10 cellular contexts compared by ENCODE assay signal in the genomic region with DNA sequence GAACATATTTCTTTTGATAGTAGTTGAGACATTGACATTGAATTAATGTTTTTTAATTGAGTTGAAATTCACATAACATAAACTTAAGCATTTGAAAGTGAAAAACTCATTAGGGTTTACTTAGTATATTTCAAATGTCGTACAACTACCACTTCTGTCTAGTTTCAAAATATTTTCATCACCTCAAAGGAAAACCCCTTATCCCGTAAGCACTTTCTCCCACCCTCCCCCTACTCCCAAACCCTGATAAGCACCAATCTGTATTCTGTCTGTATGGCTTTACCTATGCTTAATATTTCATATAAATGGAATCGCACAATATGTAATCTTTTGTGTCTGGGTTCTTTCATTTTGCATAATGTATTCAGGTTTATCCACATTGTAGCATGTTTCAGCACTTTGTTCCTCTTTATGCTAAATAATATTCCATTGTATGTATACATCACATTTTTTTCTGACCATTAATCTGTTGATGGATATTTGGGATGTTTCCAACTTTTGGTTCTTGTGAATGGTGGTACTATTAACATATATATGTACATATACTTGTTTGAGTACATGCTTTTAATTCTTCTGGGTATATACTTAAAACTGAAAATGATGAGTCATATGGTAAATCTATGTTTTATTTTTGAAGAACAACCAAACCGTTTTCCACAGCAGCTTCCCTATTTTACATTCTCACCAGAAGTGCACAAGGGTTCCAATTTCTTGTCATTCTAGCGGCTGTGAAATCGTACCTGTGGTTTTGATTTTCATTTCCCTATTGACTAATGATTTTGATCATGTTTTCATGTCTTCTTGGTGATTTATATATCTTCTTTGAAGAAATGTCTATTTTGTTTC. TPM values are rescaled to one million over a fixed set of nuclear protein-coding genes. Genes with fewer than 3 reads are reported as not detected.
DNase-seq lines count a peak whose midpoint lies in the region; ATAC-seq and TF ChIP-seq lines count a peak whose summit lies in the region.
"Had no signal": no experiment of that assay in that cellular context is flagged by ENCODE, and none has a peak within 500 bp of the region (broad histone marks: within the 10 kb centered on the region; RNA-seq: fewer than 3 reads in every experiment).

No MANE protein-coding gene starts in this region.

- no peaks in the 10 kb centered on the region for H3K27me3 ChIP-seq in left lung

- H3K9me3 ChIP-seq in left lung = no peaks in the 10 kb centered on the region

- ATAC-seq in GM19452 (IDR thresholded peaks at IDR 0.05; ENCODE audit: unreplicated experiment) = peak; percentile 62
- ATAC-seq in HG03060 (IDR thresholded peaks at IDR 0.05; ENCODE audit: low read depth, unreplicated experiment) = peak; percentile 60
- no peak for ATAC-seq in left lung

- no peak overlapping the region; the same call in 1 of the 2 replicates for H3K4me3 ChIP-seq in GM12865 (ENCODE audit: low read depth, low read length)
- no peak overlapping the region for H3K4me3 ChIP-seq in left lung

- TF ChIP-seq CTCF in GM12865 (IDR thresholded peaks at IDR 0.05; ENCODE audit: insufficient read depth, low read depth, low read length, missing control alignments) (no peak), left lung (IDR thresholded peaks at IDR 0.05) (no peak)

- peaks cover 0 to 15% of the 10 kb centered on the region in 2 donors for H3K4me1 ChIP-seq in left lung

- H3K36me3 ChIP-seq in left lung = no peaks in the 10 kb centered on the region

- peak overlapping the region in 1 of 2 donors; percentile 11 for H3K27ac ChIP-seq in left lung

- DNase-seq in GM12865 (ENCODE audit: low read depth) = peak; percentile 82
- DNase-seq in NOMO-1 treated with dmso at 0.1 percent for 144 hours (lab: John Stamatoyannopoulos, UW; ENCODE audit: unreplicated experiment) = peak; percentile 57
- DNase-seq in SK-N-DZ (ENCODE audit: low spot score) = no peak
- DNase-seq in NCI-H748 (lab: John Stamatoyannopoulos, UW; ENCODE audit: unreplicated experiment) = no peak
- no peak for DNase-seq in left lung
- no peak for DNase-seq in AG08395 (ENCODE audit: low spot score)
- DNase-seq: Calu3, endodermal cell had no signal

- intact Hi-C loops in left lung (cut with DNase I) = no loop called here

RNA-seq across cellular contexts. Expression of gene STARD3NL, which starts 6.3 kb away (rescaled TPM):
- polyA plus RNA-seq in SK-N-DZ (2014; cell fraction: cytosol; rRNA removed) = 88.9 and 106 TPM in 2 replicates
- polyA plus RNA-seq in SK-N-DZ (2014; cell fraction: nucleus; rRNA removed) = 69.4 and 71.9 TPM in 2 replicates
- 10 to 100 TPM; 53.4 to 62.2 TPM for total RNA-seq in left lung

Comparison
In these comparisons a context has a peak if more than half of its experiments do, and no peak if none do; other contexts are left out.
1. DNase-seq: peak in GM12865 (single experiment) and NOMO-1 treated with dmso at 0.1 percent for 144 hours (single experiment); none in SK-N-DZ (single experiment), NCI-H748 (single experiment), left lung (0 of 2) and AG08395 (single experiment).